In the genomic region with DNA sequence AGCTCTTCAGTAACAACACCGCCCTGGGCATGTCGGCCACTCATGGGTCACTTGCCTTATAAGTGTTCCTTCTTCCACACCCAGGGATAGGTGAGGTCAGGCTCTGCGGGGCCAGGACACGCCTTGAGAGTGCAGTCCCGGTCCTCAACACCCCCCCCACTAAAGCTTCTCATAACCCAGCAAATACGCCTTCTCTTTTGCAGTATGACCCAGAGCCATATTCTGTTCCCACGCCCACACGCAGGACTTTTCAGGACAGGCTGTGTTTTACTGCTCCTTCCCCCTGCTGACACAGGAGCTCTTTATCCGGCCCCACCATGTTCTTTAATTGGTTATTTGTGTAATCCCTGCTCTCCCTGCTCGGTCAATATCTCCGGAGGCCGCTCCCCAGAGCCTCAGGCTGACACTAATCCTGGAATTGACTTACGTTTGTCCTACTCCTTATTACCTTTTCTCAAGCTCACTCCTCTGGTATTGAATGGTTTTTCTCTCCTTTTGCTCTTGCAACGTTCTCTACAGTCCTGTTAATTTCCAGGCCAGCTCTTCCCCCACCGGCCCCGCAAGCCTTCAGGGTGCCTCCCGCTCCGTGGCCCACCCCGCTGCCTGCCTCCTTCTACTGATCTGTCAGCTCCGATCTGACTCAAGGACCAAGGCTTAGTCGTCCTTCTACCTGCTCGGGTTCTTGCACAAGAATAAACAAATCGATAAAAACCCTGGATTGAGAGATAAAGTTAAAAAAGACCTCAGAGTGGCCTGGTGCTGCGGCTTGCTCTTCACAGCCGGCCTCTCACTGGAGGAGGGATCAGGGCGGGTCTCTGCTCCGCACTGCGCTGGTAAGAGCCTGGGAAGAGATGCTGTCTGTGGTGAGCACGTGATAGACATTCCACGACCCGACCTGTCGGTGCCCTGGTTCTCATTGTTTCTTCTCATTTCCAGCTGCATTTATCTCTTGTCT, we compare ENCODE assay signal across 2 cellular contexts.
TF ChIP-seq lines count a peak whose summit lies in the region.

No MANE protein-coding gene starts in this region.

TF ChIP-seq in K562, 482 proteins besides CTCF, POLR2A, EP300 and RAD21:
- TF ChIP-seq TRIM24 (IDR thresholded peaks at IDR 0.05) (no peak), ZNF583 (CRISPR knock-in tag; IDR thresholded peaks at IDR 0.05) (no peak), NCOA1 (IDR thresholded peaks at IDR 0.05; ENCODE audit: low read depth) (no peak), HDAC1 (IDR thresholded peaks at IDR 0.05) (no peak), CHCHD3 (CRISPR knock-in tag; IDR thresholded peaks at IDR 0.05) (no peak), EGR1 (conservative IDR thresholded peaks at IDR 0.05) (peak; percentile 32; the same call in 1 of the 2 replicates), ZNF696 (CRISPR knock-in tag; conservative IDR thresholded peaks at IDR 0.05) (no peak), BHLHE40 (IDR thresholded peaks at IDR 0.05; ENCODE audit: low read length) (0 out of 2 replicates have a peak, but pooled peaks have one; percentile 7)

TF ChIP-seq in GM12891, 5 proteins besides CTCF, POLR2A, EP300 and RAD21:
- TF ChIP-seq TAF1 (IDR thresholded peaks at IDR 0.05; ENCODE audit: low read depth, low read length) (no peak), SPI1 (IDR thresholded peaks at IDR 0.05; ENCODE audit: low read depth, low read length) (no peak), POLR2AphosphoS5 (IDR thresholded peaks at IDR 0.05; ENCODE audit: low read depth, low read length) (no peak), PAX5 (IDR thresholded peaks at IDR 0.05; ENCODE audit: insufficient read depth, low read length, severe bottlenecking) (no peak), POU2F2 (IDR thresholded peaks at IDR 0.05; ENCODE audit: low read depth, low read length) (no peak)
